Comparison of ENCODE assay signal across 10 cellular contexts in the genomic region with DNA sequence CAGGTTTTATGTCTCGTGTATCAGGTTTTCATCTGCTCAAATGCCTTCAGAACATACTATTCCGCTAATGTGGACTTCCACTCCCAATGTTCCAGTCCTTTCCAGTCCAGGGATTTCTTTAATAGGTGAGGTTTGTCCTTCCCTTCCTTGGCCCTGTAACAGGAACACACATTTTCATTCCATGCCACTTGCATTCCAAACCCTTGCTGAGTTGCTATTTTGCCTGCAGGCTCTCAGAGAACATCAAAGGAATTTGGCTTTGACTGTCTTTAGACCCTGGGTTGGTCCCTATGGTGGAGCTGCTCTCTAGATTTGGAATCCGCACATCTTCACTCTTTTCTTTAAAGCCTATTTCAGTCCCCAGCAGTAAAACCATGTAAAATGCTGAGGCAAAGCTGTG. TPM values are rescaled to one million over a fixed set of nuclear protein-coding genes. Genes with fewer than 3 reads are reported as not detected.
DNase-seq lines count a peak whose midpoint lies in the region; ATAC-seq and TF ChIP-seq lines count a peak whose summit lies in the region.
"Had no signal": no experiment of that assay in that cellular context is flagged by ENCODE, and none has a peak within 500 bp of the region (broad histone marks: within the 10 kb centered on the region; RNA-seq: fewer than 3 reads in every experiment).

No MANE protein-coding gene starts in this region.

- no peaks in the 10 kb centered on the region for H3K9me3 Mint-ChIP-seq in activated CD8-positive, alpha-beta T cell treated with anti-CD3 and anti-CD28 coated beads for 36 hours
- H3K9me3 Mint-ChIP-seq in activated CD8-positive, alpha-beta T cell treated with anti-CD3 and anti-CD28 coated beads, Interleukin-2, amount 10 ng/mL, durations not matched to agents 7 days and 5 days (ENCODE audit: insufficient read depth), result no peaks in the 10 kb centered on the region
- no peaks in the 10 kb centered on the region for H3K9me3 Mint-ChIP-seq in activated naive CD8-positive, alpha-beta T cell treated with anti-CD3 and anti-CD28 coated beads, Interleukin-2, amount 10 ng/mL, durations not matched to agents 7 days and 5 days
- H3K9me3 Mint-ChIP-seq in stimulated activated naive B cell treated with anti-CD40 and anti-IgM and Interleukin-4, amounts not matched to agents 10 μg/mL and 1 μg/mL and 100 μg/mL, for 72 hours, result no peaks in the 10 kb centered on the region

- no peak for TF ChIP-seq CTCF in activated CD8-positive, alpha-beta T cell treated with anti-CD3 and anti-CD28 coated beads for 36 hours (IDR thresholded peaks at IDR 0.05)

- ATAC-seq in activated CD8-positive, alpha-beta T cell treated with anti-CD3 and anti-CD28 coated beads for 36 hours, result no peak
- ATAC-seq in activated CD8-positive, alpha-beta T cell treated with anti-CD3 and anti-CD28 coated beads, Interleukin-2, amount 10 ng/mL, durations not matched to agents 7 days and 5 days, result no peak
- no peak for ATAC-seq in activated naive CD8-positive, alpha-beta T cell treated with anti-CD3 and anti-CD28 coated beads, Interleukin-2, amount 10 ng/mL, durations not matched to agents 7 days and 5 days (ENCODE audit: low read depth)
- ATAC-seq in stimulated activated naive B cell treated with anti-CD40 and anti-IgM and Interleukin-4, amounts not matched to agents 10 μg/mL and 1 μg/mL and 100 μg/mL, for 72 hours (replicated peaks), result no peak
- ATAC-seq in GM19328 (IDR thresholded peaks at IDR 0.05; ENCODE audit: unreplicated experiment), result no peak
- ATAC-seq: mucosa of descending colon had no signal

- CTCF ChIA-PET in activated CD8-positive, alpha-beta T cell treated with anti-CD3 and anti-CD28 coated beads for 36 hours (lab: Charles Lee), result interaction anchor here (4.4 kb wide), 1 partner anchor 14 kb away, joined by 23 read pairs; the partner anchor contains the start of gene ALCAM
- CTCF ChIA-PET in activated CD8-positive, alpha-beta T cell treated with anti-CD3 and anti-CD28 coated beads, Interleukin-2, amount 10 ng/mL, durations not matched to agents 7 days and 5 days (lab: Charles Lee), result no interaction called here

- no peak overlapping the region for H3K27ac Mint-ChIP-seq in activated CD8-positive, alpha-beta T cell treated with anti-CD3 and anti-CD28 coated beads for 36 hours
- H3K27ac Mint-ChIP-seq in activated CD8-positive, alpha-beta T cell treated with anti-CD3 and anti-CD28 coated beads, Interleukin-2, amount 10 ng/mL, durations not matched to agents 7 days and 5 days, result no peak overlapping the region
- no peak overlapping the region for H3K27ac Mint-ChIP-seq in activated naive CD8-positive, alpha-beta T cell treated with anti-CD3 and anti-CD28 coated beads, Interleukin-2, amount 10 ng/mL, durations not matched to agents 7 days and 5 days
- no peak overlapping the region for H3K27ac Mint-ChIP-seq in stimulated activated naive B cell treated with anti-CD40 and anti-IgM and Interleukin-4, amounts not matched to agents 10 μg/mL and 1 μg/mL and 100 μg/mL, for 72 hours

- H3K4me3 Mint-ChIP-seq in activated CD8-positive, alpha-beta T cell treated with anti-CD3 and anti-CD28 coated beads for 36 hours, result peak overlapping the region; percentile 35
- no peak overlapping the region for H3K4me3 Mint-ChIP-seq in activated CD8-positive, alpha-beta T cell treated with anti-CD3 and anti-CD28 coated beads, Interleukin-2, amount 10 ng/mL, durations not matched to agents 7 days and 5 days
- peak overlapping the region; percentile 48 for H3K4me3 Mint-ChIP-seq in activated naive CD8-positive, alpha-beta T cell treated with anti-CD3 and anti-CD28 coated beads, Interleukin-2, amount 10 ng/mL, durations not matched to agents 7 days and 5 days
- peak overlapping the region; percentile 87 to 89 for H3K4me3 Mint-ChIP-seq in stimulated activated naive B cell treated with anti-CD40 and anti-IgM and Interleukin-4, amounts not matched to agents 10 μg/mL and 1 μg/mL and 100 μg/mL, for 72 hours

- H3K36me3 Mint-ChIP-seq in activated CD8-positive, alpha-beta T cell treated with anti-CD3 and anti-CD28 coated beads for 36 hours (ENCODE audit: low read depth), result no peaks in the 10 kb centered on the region
- H3K36me3 Mint-ChIP-seq in activated CD8-positive, alpha-beta T cell treated with anti-CD3 and anti-CD28 coated beads, Interleukin-2, amount 10 ng/mL, durations not matched to agents 7 days and 5 days (ENCODE audit: low read depth), result no peaks in the 10 kb centered on the region
- no peaks in the 10 kb centered on the region for H3K36me3 Mint-ChIP-seq in activated naive CD8-positive, alpha-beta T cell treated with anti-CD3 and anti-CD28 coated beads, Interleukin-2, amount 10 ng/mL, durations not matched to agents 7 days and 5 days
- H3K36me3 Mint-ChIP-seq in stimulated activated naive B cell treated with anti-CD40 and anti-IgM and Interleukin-4, amounts not matched to agents 10 μg/mL and 1 μg/mL and 100 μg/mL, for 72 hours, result peaks cover 3 to 12% of the 10 kb centered on the region in 2 donors

- peaks cover 44% of the 10 kb centered on the region for H3K27me3 Mint-ChIP-seq in activated CD8-positive, alpha-beta T cell treated with anti-CD3 and anti-CD28 coated beads for 36 hours
- peaks cover 45% of the 10 kb centered on the region for H3K27me3 Mint-ChIP-seq in activated CD8-positive, alpha-beta T cell treated with anti-CD3 and anti-CD28 coated beads, Interleukin-2, amount 10 ng/mL, durations not matched to agents 7 days and 5 days (ENCODE audit: low read depth)
- H3K27me3 Mint-ChIP-seq in activated naive CD8-positive, alpha-beta T cell treated with anti-CD3 and anti-CD28 coated beads, Interleukin-2, amount 10 ng/mL, durations not matched to agents 7 days and 5 days, result peaks cover 33% of the 10 kb centered on the region
- H3K27me3 Mint-ChIP-seq in stimulated activated naive B cell treated with anti-CD40 and anti-IgM and Interleukin-4, amounts not matched to agents 10 μg/mL and 1 μg/mL and 100 μg/mL, for 72 hours, result peaks cover 20 to 42% of the 10 kb centered on the region in 2 donors

- DNase-seq in activated CD8-positive, alpha-beta T cell treated with anti-CD3 and anti-CD28 coated beads for 36 hours, result no peak
- DNase-seq in activated CD8-positive, alpha-beta T cell treated with anti-CD3 and anti-CD28 coated beads, Interleukin-2, amount 10 ng/mL, durations not matched to agents 7 days and 5 days, result no peak
- no peak for DNase-seq in activated naive CD8-positive, alpha-beta T cell treated with anti-CD3 and anti-CD28 coated beads, Interleukin-2, amount 10 ng/mL, durations not matched to agents 7 days and 5 days
- DNase-seq in iPS-NIHi7 (ENCODE audit: extremely low spot score) (peak; percentile 46), NCI-H2029 (lab: John Stamatoyannopoulos, UW) (no peak), NCI-H2171 treated with DMSO at 0.1 percent for 48 hours (lab: John Stamatoyannopoulos, UW) (no peak)
- no peak for DNase-seq in stimulated activated naive B cell treated with anti-CD40 and anti-IgM and Interleukin-4, amounts not matched to agents 10 μg/mL and 1 μg/mL and 100 μg/mL, for 72 hours
- DNase-seq: T-helper 1 cell had no signal

- POLR2A ChIA-PET in activated CD8-positive, alpha-beta T cell treated with anti-CD3 and anti-CD28 coated beads for 36 hours (lab: Charles Lee), result no interaction called here
- POLR2A ChIA-PET in activated CD8-positive, alpha-beta T cell treated with anti-CD3 and anti-CD28 coated beads, Interleukin-2, amount 10 ng/mL, durations not matched to agents 7 days and 5 days (lab: Charles Lee), result no interaction called here
- POLR2A ChIA-PET in activated naive CD8-positive, alpha-beta T cell treated with anti-CD3 and anti-CD28 coated beads, Interleukin-2, amount 10 ng/mL, durations not matched to agents 7 days and 5 days (lab: Charles Lee), result no interaction called here

- H3K4me1 Mint-ChIP-seq in activated CD8-positive, alpha-beta T cell treated with anti-CD3 and anti-CD28 coated beads for 36 hours (ENCODE audit: low read depth), result peaks cover 22% of the 10 kb centered on the region
- peaks cover 10% of the 10 kb centered on the region for H3K4me1 Mint-ChIP-seq in activated CD8-positive, alpha-beta T cell treated with anti-CD3 and anti-CD28 coated beads, Interleukin-2, amount 10 ng/mL, durations not matched to agents 7 days and 5 days (ENCODE audit: low read depth)
- peaks cover 14% of the 10 kb centered on the region for H3K4me1 Mint-ChIP-seq in activated naive CD8-positive, alpha-beta T cell treated with anti-CD3 and anti-CD28 coated beads, Interleukin-2, amount 10 ng/mL, durations not matched to agents 7 days and 5 days
- peaks cover 31 to 62% of the 10 kb centered on the region in 2 donors for H3K4me1 Mint-ChIP-seq in stimulated activated naive B cell treated with anti-CD40 and anti-IgM and Interleukin-4, amounts not matched to agents 10 μg/mL and 1 μg/mL and 100 μg/mL, for 72 hours

- intact Hi-C loops in activated CD8-positive, alpha-beta T cell treated with anti-CD3 and anti-CD28 coated beads for 36 hours (cut with micrococcal nuclease), result no loop called here

RNA-seq across cellular contexts. Expression of gene ALCAM, which starts 12.3 kb away (rescaled TPM):
- 10 to 100 TPM; 13.9 to 14.5 TPM for total RNA-seq in activated CD8-positive, alpha-beta T cell treated with anti-CD3 and anti-CD28 coated beads for 36 hours
- 1 to 10 TPM; 5.1 to 5.4 TPM for total RNA-seq in activated CD8-positive, alpha-beta T cell treated with anti-CD3 and anti-CD28 coated beads, Interleukin-2, amount 10 ng/mL, durations not matched to agents 7 days and 5 days
- total RNA-seq in activated naive CD8-positive, alpha-beta T cell treated with anti-CD3 and anti-CD28 coated beads, Interleukin-2, amount 10 ng/mL, durations not matched to agents 7 days and 5 days, result 1 to 10 TPM; 8.1 to 8.2 TPM
